8 cellular contexts compared by ENCODE assay signal in genomic region chr20:23152308-23152892, GRCh38.
DNase-seq lines count a peak whose midpoint lies in the region; ATAC-seq and TF ChIP-seq lines count a peak whose summit lies in the region.

No MANE protein-coding gene starts in this region.

- H3K27me3 Mint-ChIP-seq in T-helper 17 cell (peaks cover 9% of the 10 kb centered on the region), type B pancreatic cell (peaks cover 3% of the 10 kb centered on the region)
- peaks cover 29% of the 10 kb centered on the region for H3K27me3 Mint-ChIP-seq in stimulated activated memory B cell treated with anti-CD40 and anti-IgM and Interleukin-4, amounts not matched to agents 10 μg/mL and 1 μg/mL and 100 μg/mL, for 72 hours

- no peak overlapping the region for H3K4me3 Mint-ChIP-seq in T-helper 17 cell
- H3K4me3 Mint-ChIP-seq in type B pancreatic cell = no peak overlapping the region
- no peak overlapping the region for H3K4me3 Mint-ChIP-seq in stimulated activated memory B cell treated with anti-CD40 and anti-IgM and Interleukin-4, amounts not matched to agents 10 μg/mL and 1 μg/mL and 100 μg/mL, for 72 hours

- H3K27ac ChIP-seq in sigmoid colon = peak overlapping the region; percentile 2 to 60 (median 32)

- peak; percentile 44 for ATAC-seq in T-helper 17 cell
- peak; percentile 91 for ATAC-seq in Right ventricle myocardium superior (ENCODE audit: poor library complexity)
- no peak for ATAC-seq in stimulated activated memory B cell treated with anti-CD40 and anti-IgM and Interleukin-4, amounts not matched to agents 10 μg/mL and 1 μg/mL and 100 μg/mL, for 72 hours

- DNase-seq in GDM1 (lab: John Stamatoyannopoulos, UW) (peak; percentile 63), T-helper 17 cell (no peak), Right ventricle myocardium superior (peak; percentile 87), sigmoid colon (peak; percentile 85), GM20000 (ENCODE audit: low spot score) (no peak), NCI-H2081 (lab: John Stamatoyannopoulos, UW) (no peak), type B pancreatic cell (ENCODE audit: extremely low spot score, unreplicated experiment) (no peak)

- TF ChIP-seq POLR2A in sigmoid colon (IDR thresholded peaks at IDR 0.05) = no peak

- no peak for TF ChIP-seq CTCF in sigmoid colon (IDR thresholded peaks at IDR 0.05)
- no peak for TF ChIP-seq CTCF in GM20000 (IDR thresholded peaks at IDR 0.05; ENCODE audit: extremely low read depth, missing control alignments)
- no peak for TF ChIP-seq CTCF in type B pancreatic cell (conservative IDR thresholded peaks at IDR 0.05)

- peak; percentile 20 to 91 (median 85) for TF ChIP-seq EP300 in sigmoid colon (IDR thresholded peaks at IDR 0.05)

- intact Hi-C loops in Right ventricle myocardium superior (cut with DNase I) = no loop called here
- intact Hi-C loops in sigmoid colon (cut with DNase I) = no loop called here

- H3K27me3 ChIP-seq in sigmoid colon = no peaks in the 10 kb centered on the region

- no peaks in the 10 kb centered on the region for H3K9me3 Mint-ChIP-seq in type B pancreatic cell
- H3K9me3 Mint-ChIP-seq in stimulated activated memory B cell treated with anti-CD40 and anti-IgM and Interleukin-4, amounts not matched to agents 10 μg/mL and 1 μg/mL and 100 μg/mL, for 72 hours = no peaks in the 10 kb centered on the region

- H3K4me3 ChIP-seq in sigmoid colon = no peak overlapping the region

- peaks cover 15% of the 10 kb centered on the region for H3K4me1 Mint-ChIP-seq in T-helper 17 cell
- peaks cover 27% of the 10 kb centered on the region for H3K4me1 Mint-ChIP-seq in type B pancreatic cell (ENCODE audit: unreplicated experiment)
- peaks cover 12% of the 10 kb centered on the region for H3K4me1 Mint-ChIP-seq in stimulated activated memory B cell treated with anti-CD40 and anti-IgM and Interleukin-4, amounts not matched to agents 10 μg/mL and 1 μg/mL and 100 μg/mL, for 72 hours

- no peaks in the 10 kb centered on the region for H3K36me3 ChIP-seq in sigmoid colon

- no peak overlapping the region for H3K27ac Mint-ChIP-seq in T-helper 17 cell
- no peak overlapping the region for H3K27ac Mint-ChIP-seq in type B pancreatic cell
- no peak overlapping the region for H3K27ac Mint-ChIP-seq in stimulated activated memory B cell treated with anti-CD40 and anti-IgM and Interleukin-4, amounts not matched to agents 10 μg/mL and 1 μg/mL and 100 μg/mL, for 72 hours

- H3K9me3 ChIP-seq in T-helper 17 cell (ENCODE audit: control insufficient read depth, low read length, poor library complexity, severe bottlenecking) = no peaks in the 10 kb centered on the region
- H3K9me3 ChIP-seq in sigmoid colon = no peaks in the 10 kb centered on the region

- WGBS in sigmoid colon, 2 donors = 44 to 72% methylated on average over 9 of the region's 9 CpGs

- H3K36me3 Mint-ChIP-seq in T-helper 17 cell (ENCODE audit: low read depth) (no peaks in the 10 kb centered on the region), type B pancreatic cell (no peaks in the 10 kb centered on the region)
- H3K36me3 Mint-ChIP-seq in stimulated activated memory B cell treated with anti-CD40 and anti-IgM and Interleukin-4, amounts not matched to agents 10 μg/mL and 1 μg/mL and 100 μg/mL, for 72 hours = no peaks in the 10 kb centered on the region

- H3K4me1 ChIP-seq in sigmoid colon = peaks cover 0 to 31% (median 25%) of the 10 kb centered on the region in 4 donors

Comparison
In these comparisons a context has a peak if more than half of its experiments do, and no peak if none do; other contexts are left out.
1. DNase-seq: peak in GDM1 (single experiment), Right ventricle myocardium superior (single experiment) and sigmoid colon (single experiment); none in T-helper 17 cell (0 of 3), GM20000 (single experiment), NCI-H2081 (0 of 2) and type B pancreatic cell (single experiment).